8 cellular contexts compared by ENCODE assay signal in the genomic region with DNA sequence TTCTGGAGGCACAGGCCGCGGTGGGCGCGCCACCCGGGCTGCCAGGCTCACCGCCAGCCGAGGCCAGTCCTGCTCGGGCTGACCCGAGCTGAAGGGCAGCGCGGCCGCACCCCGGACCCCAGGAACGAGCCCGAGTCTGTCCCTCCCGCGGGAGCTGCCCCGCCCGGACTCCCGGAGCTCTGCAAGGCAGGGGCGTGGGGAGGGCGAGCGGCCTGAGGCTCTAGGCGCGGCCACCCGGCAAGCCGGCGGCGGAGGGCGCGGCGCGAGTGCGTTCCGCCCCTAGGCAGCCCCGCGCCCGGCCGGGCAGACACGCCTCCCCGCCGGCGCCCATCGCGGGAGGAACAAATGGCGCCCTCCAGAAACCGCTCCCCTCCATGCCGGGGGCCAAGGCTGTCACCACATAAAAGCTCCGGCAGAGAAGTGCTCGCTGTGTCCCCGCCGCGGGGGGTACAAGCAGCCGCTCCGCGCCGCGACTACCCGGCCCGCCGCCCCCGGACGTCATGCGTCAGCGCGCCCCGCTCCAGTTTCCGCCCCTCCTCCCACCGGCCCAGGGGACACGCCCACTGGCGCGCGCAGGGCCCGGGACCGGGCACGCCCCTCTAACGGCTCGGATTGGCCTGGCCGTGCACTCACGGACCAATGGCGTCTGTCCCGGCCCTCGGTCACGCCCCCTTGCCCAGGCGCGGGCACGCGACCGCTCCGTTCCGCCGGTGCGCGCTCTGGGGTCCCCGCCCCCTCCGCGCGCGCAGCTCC. TPM values are rescaled to one million over a fixed set of nuclear protein-coding genes. Genes with fewer than 3 reads are reported as not detected.
DNase-seq lines count a peak whose midpoint lies in the region; ATAC-seq and TF ChIP-seq lines count a peak whose summit lies in the region.

No MANE protein-coding gene starts in this region.

- H3K27me3 ChIP-seq in CD4-positive, CD25-positive, alpha-beta regulatory T cell (ENCODE audit: control insufficient read depth, insufficient read depth, low read length) = no peaks in the 10 kb centered on the region
- H3K27me3 ChIP-seq in dorsolateral prefrontal cortex (no peaks in the 10 kb centered on the region), right lobe of liver (no peaks in the 10 kb centered on the region)

- H3K4me3 Mint-ChIP-seq in CD4-positive, CD25-positive, alpha-beta regulatory T cell = peak overlapping the region; percentile 80 to 96 (median 92)
- peak overlapping the region; percentile 88 for H3K4me3 Mint-ChIP-seq in activated CD4-positive, alpha-beta memory T cell treated with anti-CD3 and anti-CD28 coated beads, Interleukin-2, amount 10 ng/mL, durations not matched to agents 7 days and 5 days

- H3K27ac Mint-ChIP-seq in CD4-positive, CD25-positive, alpha-beta regulatory T cell = peak overlapping the region in 1 of 3 donors; percentile 48
- H3K27ac Mint-ChIP-seq in activated CD4-positive, alpha-beta memory T cell treated with anti-CD3 and anti-CD28 coated beads, Interleukin-2, amount 10 ng/mL, durations not matched to agents 7 days and 5 days = peak overlapping the region; percentile 86

- no peak overlapping the region for H3K4me3 ChIP-seq in CD4-positive, CD25-positive, alpha-beta regulatory T cell (ENCODE audit: low read depth, low read length)
- H3K4me3 ChIP-seq in dorsolateral prefrontal cortex = peak overlapping the region; percentile 63 to 98 (median 88)
- H3K4me3 ChIP-seq in right lobe of liver = peak overlapping the region; percentile 80 to 97 (median 94)

- peak overlapping the region; percentile 99 for H3K27ac ChIP-seq in CD4-positive, CD25-positive, alpha-beta regulatory T cell (ENCODE audit: insufficient read depth, low read length, poor library complexity, severe bottlenecking)
- peak overlapping the region; percentile 94 to 100 (median 100) for H3K27ac ChIP-seq in dorsolateral prefrontal cortex
- peak overlapping the region; percentile 95 to 97 (median 96) for H3K27ac ChIP-seq in right lobe of liver

- H3K4me1 ChIP-seq in CD4-positive, CD25-positive, alpha-beta regulatory T cell (ENCODE audit: control insufficient read depth, insufficient read depth, low read length, poor library complexity, severe bottlenecking) = peaks cover 36% of the 10 kb centered on the region
- H3K4me1 ChIP-seq in right lobe of liver = peaks cover 0 to 29% (median 12%) of the 10 kb centered on the region in 4 donors

- peaks cover 11 to 41% (median 30%) of the 10 kb centered on the region in 4 donors for H3K4me1 Mint-ChIP-seq in CD4-positive, CD25-positive, alpha-beta regulatory T cell
- peaks cover 42% of the 10 kb centered on the region for H3K4me1 Mint-ChIP-seq in activated CD4-positive, alpha-beta memory T cell treated with anti-CD3 and anti-CD28 coated beads, Interleukin-2, amount 10 ng/mL, durations not matched to agents 7 days and 5 days

- CTCF ChIA-PET in activated CD4-positive, alpha-beta memory T cell treated with anti-CD3 and anti-CD28 coated beads, Interleukin-2, amount 10 ng/mL, durations not matched to agents 7 days and 5 days (lab: Charles Lee) = interaction anchor here (0.8 to 4.0 kb wide), 13 partner anchors 35 to 163 kb away, joined by 3 to 14 read pairs (median 4); no protein-coding TSS in a partner anchor

- DNase-seq in CD4-positive, CD25-positive, alpha-beta regulatory T cell = peak; percentile 99 to 100 (median 99)
- DNase-seq in NCI-H748 treated with DMSO at 0.1 percent for 48 hours (lab: John Stamatoyannopoulos, UW) (peak; percentile 73), dorsolateral prefrontal cortex (peak; percentile 95 to 99 (median 97)), right lobe of liver (peak; percentile 99 to 100 (median 99))
- peak; percentile 100 for DNase-seq in activated CD4-positive, alpha-beta memory T cell treated with anti-CD3 and anti-CD28 coated beads, Interleukin-2, amount 10 ng/mL, durations not matched to agents 7 days and 5 days
- DNase-seq in stimulated activated CD4-positive, alpha-beta T cell treated with anti-CD3 and anti-CD28 coated beads, Interleukin-4, amount 100 ng/mL, for 1 hour = peak; percentile 100

- ATAC-seq in CD4-positive, CD25-positive, alpha-beta regulatory T cell (ENCODE audit: low read depth in 2 of 2) = peak; percentile 75 to 79
- ATAC-seq in GM19397 (IDR thresholded peaks at IDR 0.05; ENCODE audit: unreplicated experiment) = peak; percentile 55
- ATAC-seq in HG03558 (IDR thresholded peaks at IDR 0.05; ENCODE audit: extremely low read depth, unreplicated experiment) = peak; percentile 35
- ATAC-seq in right lobe of liver = peak; percentile 84 to 90 (median 86)

- H3K9me3 ChIP-seq in CD4-positive, CD25-positive, alpha-beta regulatory T cell (ENCODE audit: control insufficient read depth in 2 of 2, low read length in 2 of 2) = no peaks in the 10 kb centered on the region
- H3K9me3 ChIP-seq in right lobe of liver = no peaks in the 10 kb centered on the region

- peaks cover 0 to 3% (median 0%) of the 10 kb centered on the region in 7 donors for H3K9me3 Mint-ChIP-seq in CD4-positive, CD25-positive, alpha-beta regulatory T cell
- H3K9me3 Mint-ChIP-seq in activated CD4-positive, alpha-beta memory T cell treated with anti-CD3 and anti-CD28 coated beads, Interleukin-2, amount 10 ng/mL, durations not matched to agents 7 days and 5 days = peaks cover 4% of the 10 kb centered on the region

- peak in 26 of 56 donors; percentile 6 to 42 (median 18) for TF ChIP-seq CTCF in dorsolateral prefrontal cortex (IDR thresholded peaks at IDR 0.05 in 54 of 56, conservative IDR thresholded peaks at IDR 0.05 in 2 of 56; ENCODE audit: low read depth in 1 of 56, partially characterized antibody in 56 of 56)
- TF ChIP-seq CTCF in right lobe of liver (IDR thresholded peaks at IDR 0.05) = peak in 1 of 4 donors; percentile 10

- no CpG with 5 or more reads among the region's 99 CpGs for WGBS in right lobe of liver (ENCODE audit: insufficient coverage, low coverage, low lambda C conversion rate, missing lambda C conversion rate)

- H3K36me3 ChIP-seq in CD4-positive, CD25-positive, alpha-beta regulatory T cell (ENCODE audit: control insufficient read depth, insufficient read depth, low read length) = peaks cover 3% of the 10 kb centered on the region
- H3K36me3 ChIP-seq in right lobe of liver = no peaks in the 10 kb centered on the region

- H3K27me3 Mint-ChIP-seq in CD4-positive, CD25-positive, alpha-beta regulatory T cell = peaks cover 6% of the 10 kb centered on the region
- H3K27me3 Mint-ChIP-seq in activated CD4-positive, alpha-beta memory T cell treated with anti-CD3 and anti-CD28 coated beads, Interleukin-2, amount 10 ng/mL, durations not matched to agents 7 days and 5 days = no peaks in the 10 kb centered on the region

- POLR2A ChIA-PET in activated CD4-positive, alpha-beta memory T cell treated with anti-CD3 and anti-CD28 coated beads, Interleukin-2, amount 10 ng/mL, durations not matched to agents 7 days and 5 days (lab: Charles Lee) = interaction anchor here (0.6 to 7.5 kb wide), 39 partner anchors 10 to 163 kb away, joined by 3 to 170 read pairs (median 5); no protein-coding TSS in a partner anchor

- intact Hi-C loops in dorsolateral prefrontal cortex (cut with DNase I) (loop anchor here (1.0 to 5.0 kb wide), 7 partner anchors 20 to 161 kb away; no protein-coding TSS in a partner anchor), right lobe of liver (cut with DNase I) (loop anchor here in 1 of 2 donors (10.0 kb wide), 1 partner anchor 111 kb away; no protein-coding TSS in a partner anchor)

- peak; percentile 99 for TF ChIP-seq POLR2A in right lobe of liver (IDR thresholded peaks at IDR 0.05)

- H3K36me3 Mint-ChIP-seq in CD4-positive, CD25-positive, alpha-beta regulatory T cell = peaks cover 14% of the 10 kb centered on the region
- H3K36me3 Mint-ChIP-seq in activated CD4-positive, alpha-beta memory T cell treated with anti-CD3 and anti-CD28 coated beads, Interleukin-2, amount 10 ng/mL, durations not matched to agents 7 days and 5 days (ENCODE audit: low read depth) = peaks cover 34% of the 10 kb centered on the region

RNA-seq across cellular contexts. Expression of a gene that starts 0.5 kb away (rescaled TPM):
- 227 TPM for total RNA-seq in CD4-positive, CD25-positive, alpha-beta regulatory T cell
- polyA plus RNA-seq in CD4-positive, CD25-positive, alpha-beta regulatory T cell = 10 to 100 TPM; 36.3 to 52.1 (median 47.7) TPM
- 100 to 1,000 TPM; 199 TPM for total RNA-seq in activated CD4-positive, alpha-beta memory T cell treated with anti-CD3 and anti-CD28 coated beads, Interleukin-2, amount 10 ng/mL, durations not matched to agents 7 days and 5 days
- 100 to 1,000 TPM in 101 of 120 experiments, 10 to 100 TPM in 19; 73.4 to 179 (median 116) TPM for total RNA-seq in dorsolateral prefrontal cortex
- 10 to 100 TPM; 22.7 to 66.2 (median 28.5) TPM for total RNA-seq in right lobe of liver

Comparison
In these comparisons a context has a peak if more than half of its experiments do, and no peak if none do; other contexts are left out.
1. ATAC-seq: peak in every context shown above with its lines; median percentile 86 in right lobe of liver; 77 in CD4-positive, CD25-positive, alpha-beta regulatory T cell; 55 in GM19397; 35 in HG03558.